Comparison of ENCODE assay signal across 1 cellular context in the genomic region with DNA sequence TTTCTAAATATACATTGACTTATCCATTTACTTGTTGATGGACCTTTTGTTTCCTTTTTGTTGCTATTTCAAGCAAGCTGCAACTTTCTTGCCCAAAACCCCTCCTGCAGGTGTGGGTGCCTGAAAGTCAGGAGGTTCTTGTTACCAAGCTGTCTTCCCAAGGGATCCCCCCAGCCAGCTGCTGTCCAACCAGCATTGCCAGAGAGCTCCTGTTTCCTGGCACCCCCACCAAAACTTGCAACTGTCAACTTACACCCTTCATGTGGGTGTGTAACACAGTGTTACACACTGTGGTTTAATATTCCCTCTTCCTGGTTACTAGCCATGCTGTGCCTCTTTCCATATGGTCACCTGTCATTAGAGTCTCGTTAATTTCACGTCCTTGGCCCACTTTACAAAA.
TF ChIP-seq lines count a peak whose summit lies in the region.

No MANE protein-coding gene starts in this region.

TF ChIP-seq in IMR-90, 13 proteins besides CTCF, POLR2A, EP300 and RAD21:
- no peak for TF ChIP-seq NFE2L2 (IDR thresholded peaks at IDR 0.05; ENCODE audit: low read depth, low read length)
- no peak for TF ChIP-seq CHD1 (IDR thresholded peaks at IDR 0.05; ENCODE audit: low read depth, low read length)
- TF ChIP-seq, protein P1, sequence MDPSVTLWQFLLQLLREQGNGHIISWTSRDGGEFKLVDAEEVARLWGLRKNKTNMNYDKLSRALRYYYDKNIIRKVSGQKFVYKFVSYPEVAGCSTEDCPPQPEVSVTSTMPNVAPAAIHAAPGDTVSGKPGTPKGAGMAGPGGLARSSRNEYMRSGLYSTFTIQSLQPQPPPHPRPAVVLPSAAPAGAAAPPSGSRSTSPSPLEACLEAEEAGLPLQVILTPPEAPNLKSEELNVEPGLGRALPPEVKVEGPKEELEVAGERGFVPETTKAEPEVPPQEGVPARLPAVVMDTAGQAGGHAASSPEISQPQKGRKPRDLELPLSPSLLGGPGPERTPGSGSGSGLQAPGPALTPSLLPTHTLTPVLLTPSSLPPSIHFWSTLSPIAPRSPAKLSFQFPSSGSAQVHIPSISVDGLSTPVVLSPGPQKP (IDR thresholded peaks at IDR 0.05; ENCODE audit: borderline replicate concordance, low read depth, low read length): no peak
